Comparison of ENCODE assay signal across 14 cellular contexts in the genomic region with DNA sequence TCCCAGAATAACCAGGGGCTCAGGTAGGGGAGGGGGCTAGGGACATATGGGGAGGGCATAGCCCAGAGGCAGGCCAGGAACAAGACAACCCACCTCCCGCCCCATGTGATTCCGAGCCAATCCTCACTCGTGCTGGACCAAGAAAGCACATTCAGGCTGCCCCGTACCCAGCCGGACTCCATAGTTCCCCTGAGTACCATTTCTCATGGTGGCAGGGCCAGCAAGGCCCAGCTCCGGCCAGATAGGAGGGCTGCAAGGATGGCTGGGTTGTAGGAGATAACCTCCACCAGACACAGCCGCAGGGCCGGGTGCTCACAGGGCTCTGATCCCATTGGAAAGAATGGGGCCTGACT. TPM values are rescaled to one million over a fixed set of nuclear protein-coding genes. Genes with fewer than 3 reads are reported as not detected.
DNase-seq lines count a peak whose midpoint lies in the region; ATAC-seq, FAIRE-seq and TF ChIP-seq lines count a peak whose summit lies in the region.
"Had no signal": no experiment of that assay in that cellular context is flagged by ENCODE, and none has a peak within 500 bp of the region (broad histone marks: within the 10 kb centered on the region; RNA-seq: fewer than 3 reads in every experiment).

No MANE protein-coding gene starts in this region.

- intact Hi-C loops in HepG2 (cut with micrococcal nuclease; ENCODE audit: unreplicated experiment): no loop called here
- intact Hi-C loops in right lobe of liver (cut with DNase I): no loop called here
- intact Hi-C loops in GM12878 (cut with micrococcal nuclease; ENCODE audit: unreplicated experiment): no loop called here
- intact Hi-C loops in OCI-LY7 (cut with micrococcal nuclease; ENCODE audit: unreplicated experiment): no loop called here

- no peaks in the 10 kb centered on the region for H3K27me3 ChIP-seq in HepG2 (ENCODE audit: control insufficient read depth in 1 of 2, insufficient read depth in 2 of 2, low read length in 2 of 2)
- H3K27me3 ChIP-seq in right lobe of liver: no peaks in the 10 kb centered on the region
- H3K27me3 ChIP-seq in GM12878 (replicated peaks in 1 of 2; ENCODE audit: control insufficient read depth in 2 of 2, insufficient read depth in 2 of 2, low read length in 1 of 2): no peaks in the 10 kb centered on the region

- H4K20me1 ChIP-seq in HepG2 (ENCODE audit: insufficient read depth, low read length) (no peaks in the 10 kb centered on the region), GM12878 (ENCODE audit: control insufficient read depth, insufficient read depth) (peaks cover 44% of the 10 kb centered on the region), OCI-LY7 (ENCODE audit: insufficient read depth, low read length) (no peaks in the 10 kb centered on the region)

- H3K36me3 ChIP-seq in HepG2 (replicated peaks in 1 of 2; ENCODE audit: control insufficient read depth in 1 of 2, insufficient read depth in 2 of 2, low read length in 2 of 2) (peaks cover under 1 to 10% of the 10 kb centered on the region in 2 experiments), right lobe of liver (no peaks in the 10 kb centered on the region), GM12878 (ENCODE audit: control insufficient read depth in 2 of 2, insufficient read depth in 2 of 2, low read length in 1 of 2) (peaks cover 34 to 38% of the 10 kb centered on the region in 2 experiments; a peak in 3 of 4 replicates), OCI-LY7 (ENCODE audit: insufficient read depth, low read length) (no peaks in the 10 kb centered on the region)

- H3K4me1 ChIP-seq in HepG2 (ENCODE audit: insufficient read depth, low read length) (peaks cover 93% of the 10 kb centered on the region), right lobe of liver (no peaks in the 10 kb centered on the region), GM12878 (ENCODE audit: control insufficient read depth, insufficient read depth, low read length) (peaks cover 74% of the 10 kb centered on the region), OCI-LY7 (ENCODE audit: insufficient read depth, low read length, poor library complexity, severe bottlenecking) (peaks cover 16% of the 10 kb centered on the region)

- H3K9me3 Mint-ChIP-seq in naive B cell (no peaks in the 10 kb centered on the region), type B pancreatic cell (no peaks in the 10 kb centered on the region)
- H3K9me3 Mint-ChIP-seq: WTC11 had no signal

- H3K4me1 Mint-ChIP-seq in naive B cell (peaks cover 63 to 86% (median 81%) of the 10 kb centered on the region in 3 donors), type B pancreatic cell (ENCODE audit: unreplicated experiment) (peaks cover 34% of the 10 kb centered on the region)

- ATAC-seq in HepG2 (no peak; the same call in 2 of the 3 replicates), right lobe of liver (no peak), GM12878 (peak; percentile 1; the same call in 2 of the 3 replicates), naive B cell (ENCODE audit: low read depth in 2 of 2) (no peak), GM21360 (IDR thresholded peaks at IDR 0.05; ENCODE audit: unreplicated experiment) (no peak)
- ATAC-seq: esophagus mucosa had no signal

- H3K27me3 Mint-ChIP-seq in naive B cell (no peaks in the 10 kb centered on the region), type B pancreatic cell (no peaks in the 10 kb centered on the region)

- BruUV-seq in HepG2 (replicated peaks; lab: Mats Ljungman, UMichigan) (no TSS peak), GM12878 (replicated peaks; lab: Mats Ljungman, UMichigan) (no TSS peak), OCI-LY7 (replicated peaks; lab: Mats Ljungman, UMichigan) (no TSS peak)

- H3K79me2 ChIP-seq in HepG2 (ENCODE audit: insufficient read depth, low read length) (peaks cover 54% of the 10 kb centered on the region), GM12878 (ENCODE audit: control insufficient read depth, insufficient read depth, low read length) (peaks cover 100% of the 10 kb centered on the region), OCI-LY7 (ENCODE audit: insufficient read depth, low read depth, low read length) (no peaks in the 10 kb centered on the region)

- peaks cover 0 to 11% of the 10 kb centered on the region in 2 donors for H3K36me3 Mint-ChIP-seq in naive B cell
- no peaks in the 10 kb centered on the region for H3K36me3 Mint-ChIP-seq in type B pancreatic cell
- H3K36me3 Mint-ChIP-seq: WTC11 had no signal

- no peaks in the 10 kb centered on the region for H3K9me3 ChIP-seq in HepG2 (ENCODE audit: low read length)
- no peaks in the 10 kb centered on the region for H3K9me3 ChIP-seq in right lobe of liver
- no peaks in the 10 kb centered on the region for H3K9me3 ChIP-seq in GM12878 (replicated peaks; ENCODE audit: control insufficient read depth, insufficient read depth, low read length)
- H3K9me3 ChIP-seq in OCI-LY7 (ENCODE audit: low read length): no peaks in the 10 kb centered on the region

- H3K4me3 Mint-ChIP-seq in naive B cell: peak overlapping the region in 3 of 8 donors; percentile 42 to 73 (median 49)
- H3K4me3 Mint-ChIP-seq in type B pancreatic cell: no peak overlapping the region
- H3K4me3 Mint-ChIP-seq: WTC11 had no signal

- H3K9ac ChIP-seq in HepG2 (ENCODE audit: insufficient read depth, low read depth, low read length): peak overlapping the region; percentile 67
- peak overlapping the region; percentile 59 for H3K9ac ChIP-seq in GM12878 (ENCODE audit: control insufficient read depth, insufficient read depth, low read length)

- TF ChIP-seq RAD21 in HepG2 (CRISPR knock-in tag; IDR thresholded peaks at IDR 0.05): no peak
- TF ChIP-seq RAD21 in GM12878 (IDR thresholded peaks at IDR 0.05; ENCODE audit: insufficient read depth, low read depth, low read length): no peak

- in situ Hi-C loops in HepG2 (cut with HindIII; ENCODE audit: extremely low pct_ligation_motif_present, low pct_unique_long_range_greater_than_20kb) (no loop called here), GM12878 (cut with MboI) (no loop called here)

- POLR2A ChIA-PET in HepG2 (lab: Yijun Ruan, JAX) (interaction anchor here (0.6 to 8.1 kb wide), 9 partner anchors 8 to 40 kb away, joined by 3 to 107 read pairs (median 9); a partner anchor contains a TSS), GM12878 (lab: Charles Lee) (interaction anchor here (0.9 to 16.6 kb wide), 4 partner anchors 8 to 38 kb away, joined by 3 to 325 read pairs (median 8); no protein-coding TSS in a partner anchor), OCI-LY7 (lab: Charles Lee) (interaction anchor here (0.6 kb wide), 1 partner anchor 169 kb away, joined by 3 read pairs; no protein-coding TSS in a partner anchor)

- no peak overlapping the region for H2AFZ ChIP-seq in HepG2 (ENCODE audit: low read length)
- H2AFZ ChIP-seq in GM12878 (ENCODE audit: control insufficient read depth, low read depth, low read length): no peak overlapping the region
- H2AFZ ChIP-seq in OCI-LY7 (ENCODE audit: low read length): no peak overlapping the region

- H3K4me2 ChIP-seq in HepG2 (ENCODE audit: low read depth, low read length) (peak overlapping the region; percentile 61), GM12878 (ENCODE audit: control insufficient read depth, insufficient read depth) (peak overlapping the region; percentile 97), OCI-LY7 (ENCODE audit: low read length) (no peak overlapping the region)

- no peak for TF ChIP-seq POLR2A in HepG2 (IDR thresholded peaks at IDR 0.05; ENCODE audit: insufficient read depth in 1 of 2, low read depth in 2 of 2, low read length in 2 of 2)
- TF ChIP-seq POLR2A in right lobe of liver (IDR thresholded peaks at IDR 0.05): no peak
- no peak for TF ChIP-seq POLR2A in GM12878 (IDR thresholded peaks at IDR 0.05; ENCODE audit: low read depth, low read length)

- no peak for TF ChIP-seq CTCF in HepG2 (CRISPR knock-in tag; IDR thresholded peaks at IDR 0.05)
- TF ChIP-seq CTCF in right lobe of liver (IDR thresholded peaks at IDR 0.05): no peak
- TF ChIP-seq CTCF in GM12878 (IDR thresholded peaks at IDR 0.05 in 2 of 3, conservative IDR thresholded peaks at IDR 0.05 in 1 of 3; ENCODE audit: control insufficient read depth in 2 of 3, extremely low read depth in 1 of 3, insufficient read depth in 1 of 3, low read depth in 3 of 3, low read length in 3 of 3): no peak
- TF ChIP-seq CTCF in type B pancreatic cell (conservative IDR thresholded peaks at IDR 0.05): no peak
- no peak for TF ChIP-seq CTCF in OCI-LY7 (conservative IDR thresholded peaks at IDR 0.05; ENCODE audit: low read length)

- peak overlapping the region; percentile 74 for H3K27ac ChIP-seq in HepG2 (ENCODE audit: extremely low read length, insufficient read depth, low read length)
- H3K27ac ChIP-seq in right lobe of liver: no peak overlapping the region
- H3K27ac ChIP-seq in GM12878 (ENCODE audit: control insufficient read depth, insufficient read depth): peak overlapping the region; percentile 49
- H3K27ac ChIP-seq in OCI-LY7 (ENCODE audit: low read depth, low read length, poor library complexity, severe bottlenecking): no peak overlapping the region
- H3K27ac ChIP-seq: SK-N-MC had no signal

- SMC1A ChIA-PET in GM12878 (lab: Charles Lee; ENCODE audit: uncharacterized antibody, unreplicated experiment): interaction anchor here (1.6 to 9.3 kb wide), 2 partner anchors 9 to 20 kb away, joined by 6 to 82 read pairs; no protein-coding TSS in a partner anchor

- RAD21 ChIA-PET in GM12878 (lab: Charles Lee; ENCODE audit: unreplicated experiment): interaction anchor here (1.4 to 24.4 kb wide), 4 partner anchors 6 to 38 kb away, joined by 5 to 496 read pairs (median 125); no protein-coding TSS in a partner anchor

- H3K4me3 ChIP-seq in HepG2 (replicated peaks in 1 of 3; ENCODE audit: insufficient read depth in 1 of 3, low read depth in 2 of 3, low read length in 3 of 3) (peak overlapping the region in 1 of 3 experiments; percentile 30; a peak in 1 of 6 replicates), right lobe of liver (no peak overlapping the region), GM12878 (peak overlapping the region; percentile 98), OCI-LY7 (ENCODE audit: low read depth, low read length, poor library complexity, severe bottlenecking) (no peak overlapping the region)
- H3K4me3 ChIP-seq: SK-N-MC had no signal

- H3K9me2 ChIP-seq in OCI-LY7 (ENCODE audit: insufficient read depth, low read length): no peaks in the 10 kb centered on the region

- CTCF ChIA-PET in HepG2 (lab: Yijun Ruan, JAX; ENCODE audit: low intra/inter-chr PET ratio, low total read pairs) (no interaction called here), GM12878 (lab: Yijun Ruan, JAX) (interaction anchor here (1.0 to 16.9 kb wide), 3 partner anchors 17 to 38 kb away, joined by 5 to 187 read pairs (median 6); no protein-coding TSS in a partner anchor), OCI-LY7 (lab: Charles Lee; ENCODE audit: unreplicated experiment) (no interaction called here)

- H3K27ac Mint-ChIP-seq in naive B cell (peak overlapping the region in 5 of 6 donors; percentile 26 to 86 (median 72)), type B pancreatic cell (peak overlapping the region; percentile 77)

- DNase-seq in HepG2 (ENCODE audit: low spot score) (no peak), right lobe of liver (no peak), GM12878 (ENCODE audit: low read depth, low spot score) (no peak), naive B cell (no peak), type B pancreatic cell (ENCODE audit: extremely low spot score, unreplicated experiment) (no peak), DMS 273 (lab: John Stamatoyannopoulos, UW; ENCODE audit: unreplicated experiment) (no peak), OCI-LY7 (ENCODE audit: low spot score) (no peak)
- DNase-seq: DMS53, NCI-H1694 had no signal

- WGBS in HepG2 (ENCODE audit: low lambda C conversion rate): 78% methylated on average over 3 of the region's 8 CpGs
- 70% methylated on average over 2 of the region's 8 CpGs for WGBS in right lobe of liver (ENCODE audit: insufficient coverage, low coverage, low lambda C conversion rate, missing lambda C conversion rate)
- WGBS in GM12878 (ENCODE audit: insufficient coverage, insufficient replicate concordance, low lambda C conversion rate, missing lambda C conversion rate): 33% methylated on average over 8 of the region's 8 CpGs

- TF ChIP-seq EP300 in HepG2 (IDR thresholded peaks at IDR 0.05; ENCODE audit: low read depth in 2 of 2, low read length in 2 of 2) (no peak), HepG2 (CRISPR knock-in tag; IDR thresholded peaks at IDR 0.05; ENCODE audit: borderline replicate concordance) (no peak), GM12878 (IDR thresholded peaks at IDR 0.05; ENCODE audit: borderline replicate concordance in 1 of 2, control insufficient read depth in 1 of 2, low read depth in 2 of 2, low read length in 2 of 2) (no peak)

- FAIRE-seq in HepG2 (lab: Jason Lieb, UNC): no peak
- FAIRE-seq in GM12878 (lab: Jason Lieb, UNC): no peak

RNA-seq across cellular contexts. Expression of a gene that starts 11.4 kb away (rescaled TPM):
- total RNA-seq in HepG2 (2016; rRNA removed; fragmentation: Illumina TruSeq; extraction: Trizol) (7.1 and 15.8 TPM in 2 replicates), right lobe of liver (1 to 10 TPM in 3 of 6 experiments, under 1 TPM in 3; 0.42 to 2.4 (median 1.1) TPM), GM12878 (2014; rRNA removed) (56.3 and 58.3 TPM in 2 replicates), GM12878 (2014; rRNA removed; fragmentation: Illumina TruSeq; extraction: Trizol) (48.7 and 52.9 TPM in 2 replicates), GM12878 (2021) (112 and 114 TPM in 2 replicates), type B pancreatic cell (ENCODE audit: low replicate concordance) (6.3 and 11.2 TPM in 2 replicates), OCI-LY7 (2022) (0.46 and 1.0 TPM in 2 replicates)
- total RNA-seq in HepG2 (2016; cell fraction: cytosol; rRNA removed; fragmentation: Illumina TruSeq; extraction: Trizol; ENCODE audit: low read depth): 6.7 and 6.9 TPM in 2 replicates
- 5.8 and 16.8 TPM in 2 replicates for total RNA-seq in HepG2 (2016; cell fraction: insoluble cytoplasmic fraction; rRNA removed; fragmentation: Illumina TruSeq; extraction: Trizol)
- total RNA-seq in HepG2 (2016; cell fraction: membrane; rRNA removed; fragmentation: Illumina TruSeq; extraction: Trizol): 6.1 and 7.5 TPM in 2 replicates
- 18.1 and 21.2 TPM in 2 replicates for total RNA-seq in HepG2 (2016; cell fraction: nucleus; rRNA removed; fragmentation: Illumina TruSeq; extraction: Trizol)
- polyA plus RNA-seq in HepG2 (2011; rRNA removed) (9.0 and 11.3 TPM in 2 replicates), GM12878 (2011; rRNA removed) (37.6 and 65.2 TPM in 2 replicates), GM12878 (2014; fragmentation: Illumina TruSeq; extraction: Trizol) (47.9 and 70.5 TPM in 2 replicates), GM12878 (2014; fragmentation: Nextera tagmentation; extraction: Ambion mirVana) (1 to 10 TPM in 1 of 2 experiments, under 1 TPM in 1; 0.08 to 1.1 TPM), GM12878 (2014; rRNA removed) (99.1 and 99.2 TPM in 2 replicates), GM12878 (2016; fragmentation: Nextera tagmentation; extraction: Ambion mirVana) (10 to 100 TPM; 13.3 to 15.6 TPM), naive B cell (ENCODE audit: low read depth in 6 of 6) (1 to 10 TPM in 2 of 6 donors, under 1 TPM in 3, not detected in 1; 0.10 to 1.5 (median 0.62) TPM)
- polyA plus RNA-seq in HepG2 (2011; cell fraction: cytosol; rRNA removed): 9.5 and 11.5 TPM in 2 replicates
- 27.8 and 40.2 TPM in 2 replicates for polyA plus RNA-seq in HepG2 (2011; cell fraction: nucleus; rRNA removed)
- polyA plus RNA-seq in HepG2 (2012): 6.1 and 9.1 TPM in 2 replicates
- polyA plus RNA-seq in HepG2 (2016; cell fraction: cytosol; fragmentation: Illumina TruSeq; extraction: Trizol; ENCODE audit: low read depth): 0.77 and 0.90 TPM in 2 replicates
- polyA plus RNA-seq in HepG2 (2016; cell fraction: insoluble cytoplasmic fraction; fragmentation: Illumina TruSeq; extraction: Trizol; ENCODE audit: low read depth): 3.7 and 5.2 TPM in 2 replicates
- polyA plus RNA-seq in HepG2 (2016; cell fraction: membrane; fragmentation: Illumina TruSeq; extraction: Trizol; ENCODE audit: low read depth): 2.0 and 2.2 TPM in 2 replicates
- polyA plus RNA-seq in HepG2 (2016; cell fraction: nucleus; fragmentation: Illumina TruSeq; extraction: Trizol; ENCODE audit: insufficient read depth, low read depth): 40.2 and 42.1 TPM in 2 replicates
- 1.2 and 27.6 TPM in 2 replicates for polyA minus RNA-seq in HepG2 (2011; rRNA and poly(A)+ RNA removed; ENCODE audit: low replicate concordance)
- 8.8 and 9.2 TPM in 2 replicates for polyA minus RNA-seq in HepG2 (2011; cell fraction: cytosol; rRNA and poly(A)+ RNA removed)
- polyA minus RNA-seq in HepG2 (2011; cell fraction: nucleus; rRNA and poly(A)+ RNA removed): 13.6 and 14.7 TPM in 2 replicates
- total RNA-seq in GM12878 (2013; cell fraction: nucleolus; rRNA removed): 137 and 160 TPM in 2 replicates
- polyA plus RNA-seq in GM12878 (2011; ENCODE audit: low read depth): 33.6 TPM
- 115 and 126 TPM in 2 replicates for polyA plus RNA-seq in GM12878 (2011; cell fraction: cytosol; rRNA removed)
- 208 and 229 TPM in 2 replicates for polyA plus RNA-seq in GM12878 (2011; cell fraction: nucleus; rRNA removed)
- 60.0 and 110 TPM in 2 replicates for polyA plus RNA-seq in GM12878 (2012)
- polyA minus RNA-seq in GM12878 (2011; rRNA and poly(A)+ RNA removed): 75.6 and 130 TPM in 2 replicates
- 48.1 and 52.4 TPM in 2 replicates for polyA minus RNA-seq in GM12878 (2011; cell fraction: cytosol; rRNA and poly(A)+ RNA removed)
- 48.2 and 63.7 TPM in 2 replicates for polyA minus RNA-seq in GM12878 (2011; cell fraction: nucleus; rRNA and poly(A)+ RNA removed)
- total RNA-seq in OCI-LY7 (2014; rRNA removed; shearing (Covaris generic)): 0.06 and 0.08 TPM in 2 replicates

RNA-seq across cellular contexts. Expression of a gene that starts 38.6 kb away (rescaled TPM):
- total RNA-seq in HepG2 (2016; rRNA removed; fragmentation: Illumina TruSeq; extraction: Trizol) (55.0 and 63.2 TPM in 2 replicates), right lobe of liver (10 to 100 TPM; 14.8 to 38.0 (median 17.3) TPM), GM12878 (2014; rRNA removed) (106 and 107 TPM in 2 replicates), GM12878 (2014; rRNA removed; fragmentation: Illumina TruSeq; extraction: Trizol) (44.3 and 46.6 TPM in 2 replicates), GM12878 (2021) (81.3 and 84.8 TPM in 2 replicates), type B pancreatic cell (ENCODE audit: low replicate concordance) (42.0 and 57.0 TPM in 2 replicates), OCI-LY7 (2022) (41.3 and 44.1 TPM in 2 replicates)
- 40.0 and 66.0 TPM in 2 replicates for total RNA-seq in HepG2 (2016; cell fraction: cytosol; rRNA removed; fragmentation: Illumina TruSeq; extraction: Trizol; ENCODE audit: low read depth)
- total RNA-seq in HepG2 (2016; cell fraction: insoluble cytoplasmic fraction; rRNA removed; fragmentation: Illumina TruSeq; extraction: Trizol): 52.3 and 63.7 TPM in 2 replicates
- 56.6 and 72.2 TPM in 2 replicates for total RNA-seq in HepG2 (2016; cell fraction: membrane; rRNA removed; fragmentation: Illumina TruSeq; extraction: Trizol)
- 14.7 and 21.3 TPM in 2 replicates for total RNA-seq in HepG2 (2016; cell fraction: nucleus; rRNA removed; fragmentation: Illumina TruSeq; extraction: Trizol)
- polyA plus RNA-seq in HepG2 (2011; rRNA removed) (63.5 and 65.3 TPM in 2 replicates), GM12878 (2011; rRNA removed) (72.6 and 89.7 TPM in 2 replicates), GM12878 (2014; fragmentation: Illumina TruSeq; extraction: Trizol) (61.3 and 90.5 TPM in 2 replicates), GM12878 (2014; fragmentation: Nextera tagmentation; extraction: Ambion mirVana) (10 to 100 TPM; 25.9 to 59.1 TPM), GM12878 (2014; rRNA removed) (117 and 135 TPM in 2 replicates), GM12878 (2016; fragmentation: Nextera tagmentation; extraction: Ambion mirVana) (100 to 1,000 TPM; 123 to 145 TPM), naive B cell (ENCODE audit: low read depth in 6 of 6) (100 to 1,000 TPM; 113 to 143 (median 134) TPM)
- 57.8 and 86.0 TPM in 2 replicates for polyA plus RNA-seq in HepG2 (2011; cell fraction: cytosol; rRNA removed)
- 25.5 and 27.0 TPM in 2 replicates for polyA plus RNA-seq in HepG2 (2011; cell fraction: nucleus; rRNA removed)
- 38.1 and 49.1 TPM in 2 replicates for polyA plus RNA-seq in HepG2 (2012)
- 60.3 and 88.5 TPM in 2 replicates for polyA plus RNA-seq in HepG2 (2016; cell fraction: cytosol; fragmentation: Illumina TruSeq; extraction: Trizol; ENCODE audit: low read depth)
- 70.2 and 77.9 TPM in 2 replicates for polyA plus RNA-seq in HepG2 (2016; cell fraction: insoluble cytoplasmic fraction; fragmentation: Illumina TruSeq; extraction: Trizol; ENCODE audit: low read depth)
- 79.8 and 95.5 TPM in 2 replicates for polyA plus RNA-seq in HepG2 (2016; cell fraction: membrane; fragmentation: Illumina TruSeq; extraction: Trizol; ENCODE audit: low read depth)
- 32.2 and 35.3 TPM in 2 replicates for polyA plus RNA-seq in HepG2 (2016; cell fraction: nucleus; fragmentation: Illumina TruSeq; extraction: Trizol; ENCODE audit: insufficient read depth, low read depth)
- polyA minus RNA-seq in HepG2 (2011; rRNA and poly(A)+ RNA removed; ENCODE audit: low replicate concordance): 109 and 162 TPM in 2 replicates
- 22.8 and 25.9 TPM in 2 replicates for polyA minus RNA-seq in HepG2 (2011; cell fraction: cytosol; rRNA and poly(A)+ RNA removed)
- polyA minus RNA-seq in HepG2 (2011; cell fraction: nucleus; rRNA and poly(A)+ RNA removed): 11.3 and 16.4 TPM in 2 replicates
- 22.7 and 26.2 TPM in 2 replicates for total RNA-seq in GM12878 (2013; cell fraction: nucleolus; rRNA removed)
- polyA plus RNA-seq in GM12878 (2011; ENCODE audit: low read depth): 33.5 TPM
- 138 and 156 TPM in 2 replicates for polyA plus RNA-seq in GM12878 (2011; cell fraction: cytosol; rRNA removed)
- 60.8 and 62.4 TPM in 2 replicates for polyA plus RNA-seq in GM12878 (2011; cell fraction: nucleus; rRNA removed)
- polyA plus RNA-seq in GM12878 (2012): 57.3 and 69.1 TPM in 2 replicates
- polyA minus RNA-seq in GM12878 (2011; rRNA and poly(A)+ RNA removed): 79.1 and 122 TPM in 2 replicates
- 32.5 and 36.5 TPM in 2 replicates for polyA minus RNA-seq in GM12878 (2011; cell fraction: cytosol; rRNA and poly(A)+ RNA removed)
- polyA minus RNA-seq in GM12878 (2011; cell fraction: nucleus; rRNA and poly(A)+ RNA removed): 17.3 and 22.1 TPM in 2 replicates
- total RNA-seq in OCI-LY7 (2014; rRNA removed; shearing (Covaris generic)): 29.5 and 32.6 TPM in 2 replicates

RNA-seq across cellular contexts. Expression of a gene that starts 54.9 kb away (rescaled TPM):
- total RNA-seq in HepG2 (2016; rRNA removed; fragmentation: Illumina TruSeq; extraction: Trizol) (0.66 and 0.86 TPM in 2 replicates), right lobe of liver (1 to 10 TPM; 2.5 to 6.4 (median 2.8) TPM), GM12878 (2014; rRNA removed) (not detected in 2 replicates), GM12878 (2014; rRNA removed; fragmentation: Illumina TruSeq; extraction: Trizol) (not detected in 2 replicates), GM12878 (2021) (0.29 and 0.69 TPM in 2 replicates), type B pancreatic cell (ENCODE audit: low replicate concordance) (0.80 and 1.0 TPM in 2 replicates), OCI-LY7 (2022) (not detected in 2 replicates)
- 0.30 and 0.62 TPM in 2 replicates for total RNA-seq in HepG2 (2016; cell fraction: cytosol; rRNA removed; fragmentation: Illumina TruSeq; extraction: Trizol; ENCODE audit: low read depth)
- total RNA-seq in HepG2 (2016; cell fraction: insoluble cytoplasmic fraction; rRNA removed; fragmentation: Illumina TruSeq; extraction: Trizol): 0.43 and 0.71 TPM in 2 replicates
- total RNA-seq in HepG2 (2016; cell fraction: membrane; rRNA removed; fragmentation: Illumina TruSeq; extraction: Trizol): 0.65 and 0.74 TPM in 2 replicates
- 0.40 and 0.66 TPM in 2 replicates for total RNA-seq in HepG2 (2016; cell fraction: nucleus; rRNA removed; fragmentation: Illumina TruSeq; extraction: Trizol)
- polyA plus RNA-seq in HepG2 (2011; rRNA removed) (0.92 and 1.4 TPM in 2 replicates), GM12878 (2011; rRNA removed) (1.1 and 1.2 TPM in 2 replicates), GM12878 (2014; fragmentation: Illumina TruSeq; extraction: Trizol) (0.19 TPM in 1 of 2 replicates, not detected in the other), GM12878 (2014; fragmentation: Nextera tagmentation; extraction: Ambion mirVana) (under 1 TPM; 0.11 to 0.23 TPM), GM12878 (2014; rRNA removed) (0.52 TPM in 1 of 2 replicates, not detected in the other), GM12878 (2016; fragmentation: Nextera tagmentation; extraction: Ambion mirVana) (not detected), naive B cell (ENCODE audit: low read depth in 6 of 6) (not detected)
- polyA plus RNA-seq in HepG2 (2011; cell fraction: cytosol; rRNA removed): 0.98 and 1.0 TPM in 2 replicates
- 1.5 and 1.8 TPM in 2 replicates for polyA plus RNA-seq in HepG2 (2011; cell fraction: nucleus; rRNA removed)
- polyA plus RNA-seq in HepG2 (2012): 0.54 and 0.73 TPM in 2 replicates
- 0.26 and 0.61 TPM in 2 replicates for polyA plus RNA-seq in HepG2 (2016; cell fraction: cytosol; fragmentation: Illumina TruSeq; extraction: Trizol; ENCODE audit: low read depth)
- polyA plus RNA-seq in HepG2 (2016; cell fraction: insoluble cytoplasmic fraction; fragmentation: Illumina TruSeq; extraction: Trizol; ENCODE audit: low read depth): 0.66 and 0.83 TPM in 2 replicates
- 0.36 and 0.45 TPM in 2 replicates for polyA plus RNA-seq in HepG2 (2016; cell fraction: membrane; fragmentation: Illumina TruSeq; extraction: Trizol; ENCODE audit: low read depth)
- polyA plus RNA-seq in HepG2 (2016; cell fraction: nucleus; fragmentation: Illumina TruSeq; extraction: Trizol; ENCODE audit: insufficient read depth, low read depth): 0.64 and 0.93 TPM in 2 replicates
- polyA minus RNA-seq in HepG2 (2011; rRNA and poly(A)+ RNA removed; ENCODE audit: low replicate concordance): 1.6 and 8.2 TPM in 2 replicates
- 0.99 TPM in 1 of 2 replicates, not detected in the other for polyA minus RNA-seq in HepG2 (2011; cell fraction: cytosol; rRNA and poly(A)+ RNA removed)
- polyA minus RNA-seq in HepG2 (2011; cell fraction: nucleus; rRNA and poly(A)+ RNA removed): 0.39 and 0.87 TPM in 2 replicates
- 8.3 and 9.5 TPM in 2 replicates for total RNA-seq in GM12878 (2013; cell fraction: nucleolus; rRNA removed)
- 0.34 TPM for polyA plus RNA-seq in GM12878 (2011; ENCODE audit: low read depth)
- polyA plus RNA-seq in GM12878 (2011; cell fraction: cytosol; rRNA removed): 0.90 and 1.7 TPM in 2 replicates
- polyA plus RNA-seq in GM12878 (2011; cell fraction: nucleus; rRNA removed): 1.4 and 3.2 TPM in 2 replicates
- polyA plus RNA-seq in GM12878 (2012): 0.50 and 1.1 TPM in 2 replicates
- 0.80 and 2.3 TPM in 2 replicates for polyA minus RNA-seq in GM12878 (2011; rRNA and poly(A)+ RNA removed)
- not detected in 2 replicates for polyA minus RNA-seq in GM12878 (2011; cell fraction: cytosol; rRNA and poly(A)+ RNA removed)
- 1.4 and 1.5 TPM in 2 replicates for polyA minus RNA-seq in GM12878 (2011; cell fraction: nucleus; rRNA and poly(A)+ RNA removed)
- not detected in 2 replicates for total RNA-seq in OCI-LY7 (2014; rRNA removed; shearing (Covaris generic))
- total RNA-seq: HT-29 had no signal

Comparison
In these comparisons a context has a peak if more than half of its experiments do, and no peak if none do; other contexts are left out.
1. H3K27ac ChIP-seq: peak in HepG2 (single experiment) and GM12878 (single experiment); none in right lobe of liver (0 of 3) and OCI-LY7 (single experiment).